In the genomic region with DNA sequence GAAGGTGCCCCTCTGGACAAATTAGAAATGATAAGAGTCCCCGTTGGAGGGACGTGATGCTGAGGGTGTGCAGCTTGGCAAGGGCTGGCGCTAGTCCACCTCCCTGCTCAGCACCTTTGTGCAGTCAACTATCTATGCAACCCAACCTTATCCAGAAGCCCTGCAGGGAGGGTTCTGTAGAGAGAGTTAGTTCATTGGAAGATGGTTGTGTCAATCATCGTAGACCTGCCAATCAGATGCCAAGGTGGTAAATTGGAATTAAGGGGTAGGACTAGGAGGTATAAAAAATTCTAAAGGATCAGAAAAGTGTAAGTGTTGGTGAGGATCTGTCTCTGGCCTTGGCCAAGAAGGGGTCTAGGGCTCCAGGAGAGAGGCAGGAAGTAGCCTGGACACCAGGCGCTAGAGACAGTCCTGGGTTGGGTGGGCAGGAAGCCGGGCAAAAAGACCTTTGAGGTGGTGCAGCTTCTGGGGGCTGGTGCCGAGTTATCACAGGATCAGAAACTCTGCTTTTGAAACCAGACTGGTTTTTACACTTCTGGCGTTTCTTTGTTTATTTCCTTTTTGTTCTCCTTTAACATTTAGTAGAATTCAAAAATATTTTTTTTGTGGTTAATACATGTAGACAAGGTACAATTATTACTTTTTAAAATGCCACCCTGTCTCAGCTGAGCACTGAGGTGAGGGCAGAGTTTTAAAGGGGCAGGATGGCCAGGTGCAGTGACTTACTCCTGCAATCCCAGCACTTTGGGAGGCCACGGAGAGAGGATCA, we compare ENCODE assay signal across 8 cellular contexts. TPM values are rescaled to one million over a fixed set of nuclear protein-coding genes. Genes with fewer than 3 reads are reported as not detected.
DNase-seq lines count a peak whose midpoint lies in the region; TF ChIP-seq lines count a peak whose summit lies in the region.

No MANE protein-coding gene starts in this region.

- TF ChIP-seq POLR2A in breast epithelium (IDR thresholded peaks at IDR 0.05) (no peak), thyroid gland (IDR thresholded peaks at IDR 0.05) (no peak)

- no peak for TF ChIP-seq CTCF in A673 (conservative IDR thresholded peaks at IDR 0.05; ENCODE audit: low read depth, low read length)
- no peak for TF ChIP-seq CTCF in GM10248 (IDR thresholded peaks at IDR 0.05; ENCODE audit: control extremely low read depth, extremely low read depth, low read depth, missing control alignments)
- TF ChIP-seq CTCF in breast epithelium (IDR thresholded peaks at IDR 0.05): no peak
- no peak for TF ChIP-seq CTCF in thyroid gland (IDR thresholded peaks at IDR 0.05)

- no peaks in the 10 kb centered on the region for H3K36me3 ChIP-seq in A673 (ENCODE audit: insufficient read depth, low read length, poor library complexity, severe bottlenecking)
- H3K36me3 ChIP-seq in breast epithelium: no peaks in the 10 kb centered on the region
- H3K36me3 ChIP-seq in thyroid gland: no peaks in the 10 kb centered on the region

- peaks cover 35% of the 10 kb centered on the region for H3K4me1 ChIP-seq in A673 (ENCODE audit: insufficient read depth, low read length, poor library complexity, severe bottlenecking)
- H3K4me1 ChIP-seq in breast epithelium: peaks cover 6 to 15% of the 10 kb centered on the region in 2 donors
- H3K4me1 ChIP-seq in thyroid gland: peaks cover 14 to 34% of the 10 kb centered on the region in 2 donors

- DNase-seq in A673 (ENCODE audit: low spot score) (peak; percentile 87), GM10248 (ENCODE audit: extremely low spot score) (peak; percentile 80), RPMI7951 (ENCODE audit: low read depth) (peak; percentile 77), breast epithelium (ENCODE audit: low spot score in 2 of 2) (no peak), kidney tubule cell (ENCODE audit: low spot score) (peak; percentile 78), thyroid gland (no peak), NCI-H1048 (lab: John Stamatoyannopoulos, UW) (no peak)
- DNase-seq in stimulated activated CD4-positive, alpha-beta T cell treated with anti-CD3 and anti-CD28 coated beads, Interleukin-4, amount 100 ng/mL, for 1 hour: no peak

- 72 to 76% methylated on average over 9 of the region's 9 CpGs for WGBS in thyroid gland, 2 donors

- no TSS peak for BruUV-seq in A673 (replicated peaks; lab: Mats Ljungman, UMichigan)

- CTCF ChIA-PET in A673 (lab: Charles Lee) (no interaction called here), GM10248 (lab: Yijun Ruan, JAX) (interaction anchor here (1.1 to 1.9 kb wide), 3 partner anchors 13 to 23 kb away, joined by 4 to 6 read pairs (median 4); no protein-coding TSS in a partner anchor)

- H3K27me3 ChIP-seq in A673 (replicated peaks; ENCODE audit: insufficient read depth, low read depth, low read length, poor library complexity) (no peaks in the 10 kb centered on the region), breast epithelium (no peaks in the 10 kb centered on the region), thyroid gland (no peaks in the 10 kb centered on the region)

- intact Hi-C loops in A673 (cut with micrococcal nuclease; ENCODE audit: unreplicated experiment): no loop called here
- intact Hi-C loops in breast epithelium (cut with DNase I; ENCODE audit: low total_unique reads): loop anchor here (10.0 kb wide), 1 partner anchor 1238 kb away; no protein-coding TSS in a partner anchor
- intact Hi-C loops in thyroid gland (cut with DNase I): no loop called here

- POLR2A ChIA-PET in A673 (lab: Charles Lee; ENCODE audit: low non-redundant PET): no interaction called here
- POLR2A ChIA-PET in GM10248 (lab: Yijun Ruan, JAX): no interaction called here

- H3K4me3 ChIP-seq in A673 (ENCODE audit: low read depth, low read length, poor library complexity, severe bottlenecking) (peak overlapping the region; percentile 50), breast epithelium (no peak overlapping the region), thyroid gland (replicated peaks in 1 of 3) (no peak overlapping the region)

- H3K27ac ChIP-seq in A673 (ENCODE audit: low read depth, low read length, poor library complexity, severe bottlenecking) (peak overlapping the region; percentile 92), breast epithelium (peak overlapping the region; percentile 77 to 98), thyroid gland (peak overlapping the region in 2 of 3 donors; percentile 70 to 88)

- H3K9me3 ChIP-seq in A673 (ENCODE audit: low read depth, low read length, poor library complexity, severe bottlenecking) (no peaks in the 10 kb centered on the region), breast epithelium (no peaks in the 10 kb centered on the region), thyroid gland (no peaks in the 10 kb centered on the region)

RNA-seq across cellular contexts. Expression of a gene that starts 1.6 kb away (rescaled TPM):
- total RNA-seq in A673 (2021): 6.3 and 8.6 TPM in 2 replicates
- 2.0 and 2.2 TPM in 2 replicates for total RNA-seq in RPMI7951 (2014; rRNA removed; shearing (Covaris generic))
- total RNA-seq in breast epithelium: 1 to 10 TPM; 2.2 to 3.6 (median 3.5) TPM
- total RNA-seq in thyroid gland: 1 to 10 TPM; 1.7 to 4.8 (median 3.6) TPM

RNA-seq across cellular contexts. Expression of a gene that starts 25.9 kb away (rescaled TPM):
- total RNA-seq in A673 (2021) (not detected in 2 replicates), breast epithelium (not detected), thyroid gland (under 1 TPM in 3 of 4 donors, not detected in 1; 0.11 to 0.24 (median 0.13) TPM)
- not detected in 2 replicates for total RNA-seq in RPMI7951 (2014; rRNA removed; shearing (Covaris generic))

RNA-seq across cellular contexts. Expression of a gene that starts 36.7 kb away (rescaled TPM):
- total RNA-seq in A673 (2021): 0.97 and 1.5 TPM in 2 replicates
- total RNA-seq in RPMI7951 (2014; rRNA removed; shearing (Covaris generic)): 0.10 TPM in 1 of 2 replicates, not detected in the other
- total RNA-seq in breast epithelium: 1 to 10 TPM in 1 of 3 donors, under 1 TPM in 2; 0.15 to 1.3 (median 0.98) TPM
- 1 to 10 TPM in 1 of 4 donors, under 1 TPM in 3; 0.11 to 1.7 (median 0.73) TPM for total RNA-seq in thyroid gland

RNA-seq across cellular contexts. Expression of a gene that starts 57.7 kb away (rescaled TPM):
- total RNA-seq in A673 (2021): 4.0 and 5.8 TPM in 2 replicates
- 138 and 151 TPM in 2 replicates for total RNA-seq in RPMI7951 (2014; rRNA removed; shearing (Covaris generic))
- 10 to 100 TPM; 10.5 to 12.0 (median 11.5) TPM for total RNA-seq in breast epithelium
- 1 to 10 TPM; 3.6 to 6.0 (median 4.6) TPM for total RNA-seq in thyroid gland

Comparison
In these comparisons a context has a peak if more than half of its experiments do, and no peak if none do; other contexts are left out.
1. DNase-seq: peak in A673 (single experiment), GM10248 (single experiment), RPMI7951 (single experiment) and kidney tubule cell (single experiment); none in breast epithelium (0 of 2), thyroid gland (0 of 2), NCI-H1048 (single experiment) and stimulated activated CD4-positive, alpha-beta T cell treated with anti-CD3 and anti-CD28 coated beads, Interleukin-4, amount 100 ng/mL, for 1 hour (single experiment).
2. Peak in every context shown above with its lines, with median percentiles within 50 percentile points of each other: H3K27ac ChIP-seq.